ENCODE assay signal across 32 cellular contexts in the genomic region with DNA sequence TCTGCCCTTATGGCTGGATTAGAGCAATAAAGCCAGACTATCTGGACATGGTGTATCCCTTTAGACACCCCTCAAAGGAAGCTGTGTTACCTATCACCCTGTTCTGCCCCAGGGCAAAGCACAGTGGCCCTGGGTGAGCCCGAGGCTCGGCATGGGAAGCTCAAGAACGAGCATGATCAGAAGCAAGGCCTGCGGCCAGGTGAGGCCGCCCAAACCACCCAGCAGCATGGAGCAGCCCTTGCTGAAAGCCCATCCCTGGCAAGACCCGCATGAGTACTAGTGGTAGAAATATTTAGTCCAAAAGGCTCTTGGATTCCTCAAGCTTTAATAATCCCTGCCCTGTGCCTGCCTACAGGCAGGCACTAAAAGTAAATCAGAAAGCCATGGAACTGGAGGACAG.
"Had no signal": no experiment of that assay in that cellular context is flagged by ENCODE, and none has a peak within 500 bp of the region (broad histone marks: within the 10 kb centered on the region; RNA-seq: fewer than 3 reads in every experiment).

No MANE protein-coding gene starts in this region.

- H3K4me3 ChIP-seq: adrenal gland, PC-9 had no signal

- H3K27ac ChIP-seq: adrenal gland, KMS-11, PC-9, RWPE1, VCaP had no signal

- H3K36me3 ChIP-seq: adrenal gland had no signal

- ATAC-seq: activated CD8-positive, alpha-beta T cell treated with anti-CD3 and anti-CD28 coated beads, Interleukin-2, amount 10 ng/mL, durations not matched to agents 7 days and 5 days; Right ventricle myocardium inferior had no signal

- H3K4me1 ChIP-seq: adrenal gland had no signal

- H3K36me3 Mint-ChIP-seq: activated naive CD4-positive, alpha-beta T cell treated with anti-CD3 and anti-CD28 coated beads, Interleukin-2, amount 50 U/mL, for 24 hours had no signal

- H3K4me2 ChIP-seq: KMS-11, PC-9 had no signal

- DNase-seq: activated CD4-positive, alpha-beta T cell treated with anti-CD3 and anti-CD28 coated beads, Interleukin-2, amount 10 ng/mL, durations not matched to agents 24 days and 14 days; activated CD4-positive, alpha-beta T cell treated with anti-CD3 and anti-CD28 coated beads, Interleukin-2, amount 50 U/mL, for 4 hours; activated CD8-positive, alpha-beta T cell treated with anti-CD3 and anti-CD28 coated beads, Interleukin-2, amount 10 ng/mL, durations not matched to agents 7 days and 5 days; activated gamma-delta T cell; activated naive CD4-positive, alpha-beta T cell treated with Interleukin-2 at 50 U/mL for 16 hours; activated T-cell treated with anti-CD3 and anti-CD28 coated beads, Interleukin-2, amount 50 U/mL, for 24 hours; adrenal gland; caudate nucleus; cerebellar nuclear complex; MM.1S; MV-4-11; NCI-H1092; NCI-H1417; NCI-H146; NCI-H187; NCI-H2081; NCI-H2171 treated with DMSO at 0.1 percent for 48 hours; NCI-H2227 treated with DMSO at 0.1 percent for 48 hours; NCI-H446 treated with DMSO at 0.1 percent for 48 hours; PC-9; SIG-M5; SW 1271; T-helper 1 cell; T-helper 2 cell; T-helper 9 cell had no signal

- H2AFZ ChIP-seq: PC-9 had no signal

- H3K27me3 Mint-ChIP-seq: activated CD4-positive, alpha-beta T cell treated with anti-CD3 and anti-CD28 coated beads, Interleukin-2, amount 10 ng/mL, durations not matched to agents 24 days and 14 days had no signal

- H3K9ac ChIP-seq: KMS-11 had no signal

- H3K4me3 Mint-ChIP-seq: activated CD4-positive, alpha-beta T cell treated with anti-CD3 and anti-CD28 coated beads, Interleukin-2, amount 10 ng/mL, durations not matched to agents 24 days and 14 days; activated CD8-positive, alpha-beta T cell treated with anti-CD3 and anti-CD28 coated beads, Interleukin-2, amount 10 ng/mL, durations not matched to agents 7 days and 5 days; activated naive CD4-positive, alpha-beta T cell treated with anti-CD3 and anti-CD28 coated beads, Interleukin-2, amount 50 U/mL, for 24 hours; activated T-cell treated with anti-CD3 and anti-CD28 coated beads, Interleukin-2, amount 50 U/mL, for 24 hours; brain had no signal

- H3K4me1 Mint-ChIP-seq: activated CD4-positive, alpha-beta T cell treated with anti-CD3 and anti-CD28 coated beads, Interleukin-2, amount 10 ng/mL, durations not matched to agents 24 days and 14 days; activated naive CD4-positive, alpha-beta T cell treated with anti-CD3 and anti-CD28 coated beads, Interleukin-2, amount 50 U/mL, for 24 hours; brain had no signal

- H3K9me3 ChIP-seq: adrenal gland had no signal

- H3K9me3 Mint-ChIP-seq: activated CD4-positive, alpha-beta T cell treated with anti-CD3 and anti-CD28 coated beads, Interleukin-2, amount 10 ng/mL, durations not matched to agents 24 days and 14 days; activated naive CD4-positive, alpha-beta T cell treated with anti-CD3 and anti-CD28 coated beads, Interleukin-2, amount 50 U/mL, for 24 hours; activated T-cell treated with anti-CD3 and anti-CD28 coated beads, Interleukin-2, amount 50 U/mL, for 24 hours; activated T-helper 2 cell treated with anti-CD3 and anti-CD28 coated beads, Interferon-gamma antibody, Interleukin-2, Interleukin-4, amounts not matched to agents 10 μg/mL and 5 μg/mL and 100 μg/mL, durations not matched to agents 14 hours and 24 hours and 36 hours had no signal

- H3K27ac Mint-ChIP-seq: activated CD4-positive, alpha-beta T cell treated with anti-CD3 and anti-CD28 coated beads, Interleukin-2, amount 10 ng/mL, durations not matched to agents 24 days and 14 days; activated CD8-positive, alpha-beta T cell treated with anti-CD3 and anti-CD28 coated beads, Interleukin-2, amount 10 ng/mL, durations not matched to agents 7 days and 5 days; activated naive CD4-positive, alpha-beta T cell treated with anti-CD3 and anti-CD28 coated beads, Interleukin-2, amount 50 U/mL, for 24 hours; activated T-cell treated with anti-CD3 and anti-CD28 coated beads, Interleukin-2, amount 50 U/mL, for 24 hours; activated T-helper 2 cell treated with anti-CD3 and anti-CD28 coated beads, Interferon-gamma antibody, Interleukin-2, Interleukin-4, amounts not matched to agents 10 μg/mL and 5 μg/mL and 100 μg/mL, durations not matched to agents 14 hours and 24 hours and 36 hours had no signal
